17 cellular contexts compared by ENCODE assay signal in the genomic region with DNA sequence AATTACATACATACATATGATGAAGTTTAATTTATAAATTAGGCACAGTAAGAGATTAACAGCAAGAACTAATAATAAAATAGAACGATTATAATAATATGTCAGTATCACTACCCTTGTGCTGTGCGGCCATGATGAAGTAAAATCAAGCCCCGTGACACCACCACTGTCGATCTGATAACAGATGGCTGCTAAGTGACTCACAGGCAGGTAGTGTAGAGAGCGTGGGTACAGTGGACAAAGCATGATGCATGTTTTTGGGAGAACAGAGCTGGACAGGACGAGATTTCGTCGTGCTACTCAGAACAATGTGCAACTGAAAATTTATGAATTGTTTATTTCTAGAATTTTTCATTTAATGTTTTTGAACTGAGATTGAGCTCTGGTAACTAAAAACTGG.
DNase-seq lines count a peak whose midpoint lies in the region; ATAC-seq and TF ChIP-seq lines count a peak whose summit lies in the region.
"Had no signal": no experiment of that assay in that cellular context is flagged by ENCODE, and none has a peak within 500 bp of the region (broad histone marks: within the 10 kb centered on the region; RNA-seq: fewer than 3 reads in every experiment).

No MANE protein-coding gene starts in this region.

- no peak for ATAC-seq in GM21619 (IDR thresholded peaks at IDR 0.05; ENCODE audit: unreplicated experiment)
- no peak for ATAC-seq in esophagus mucosa
- no peak for ATAC-seq in natural killer cell
- ATAC-seq: Panc1 had no signal

- H3K4me3 ChIP-seq in breast epithelium (no peak overlapping the region), mesendoderm (ENCODE audit: low read length) (no peak overlapping the region)
- H3K4me3 ChIP-seq: BLaER1 had no signal

- H2AK5ac ChIP-seq in mesendoderm (ENCODE audit: low read length) = no peak overlapping the region

- no peak overlapping the region for H3K23ac ChIP-seq in mesendoderm (ENCODE audit: low read length)

- H3K4me1 Mint-ChIP-seq in MCF 10A (ENCODE audit: insufficient read depth, unreplicated experiment) (peaks cover 27% of the 10 kb centered on the region), natural killer cell (no peaks in the 10 kb centered on the region)
- H3K4me1 Mint-ChIP-seq: CD8-positive, alpha-beta memory T cell had no signal

- H3K27ac Mint-ChIP-seq in MCF 10A (ENCODE audit: low read depth, unreplicated experiment) (peak overlapping the region; percentile 49), natural killer cell (no peak overlapping the region)
- H3K27ac Mint-ChIP-seq: CD8-positive, alpha-beta memory T cell had no signal

- no TSS peak for BruUV-seq in MCF 10A (replicated peaks; lab: Mats Ljungman, UMichigan)

- DNase-seq in MCF 10A (ENCODE audit: unreplicated experiment) (peak; percentile 59), breast epithelium (ENCODE audit: low spot score in 2 of 2) (no peak), RWPE1 (ENCODE audit: low spot score) (peak; percentile 17), mesendoderm (peak; percentile 25), natural killer cell (no peak)
- DNase-seq in activated CD4-positive, alpha-beta T cell treated with anti-CD3 and anti-CD28 coated beads, Interleukin-2, amount 50 U/mL, for 1 hour = no peak
- DNase-seq: CD8-positive, alpha-beta memory T cell; H7; NCI-H1417 treated with DMSO at 0.1 percent for 48 hours; NCI-H1930; NCI-H82; SHP77; SK-N-SH had no signal

- no peak overlapping the region for H3K9ac ChIP-seq in mesendoderm (ENCODE audit: low read length)
- H3K9ac ChIP-seq: BLaER1, SK-N-SH had no signal

- H3K36me3 Mint-ChIP-seq in MCF 10A (ENCODE audit: insufficient read depth, unreplicated experiment) = peaks cover 6% of the 10 kb centered on the region
- H3K36me3 Mint-ChIP-seq in natural killer cell = no peaks in the 10 kb centered on the region

- H3K4ac ChIP-seq in mesendoderm (ENCODE audit: low read depth, low read length) = no peak overlapping the region

- WGBS in mesendoderm (ENCODE audit: extremely low coverage, insufficient coverage, low lambda C conversion rate) = no CpG with 5 or more reads among the region's 8 CpGs

- H3K4me2 ChIP-seq in mesendoderm (ENCODE audit: low read length) = no peak overlapping the region
- H3K4me2 ChIP-seq: BLaER1, SK-N-SH had no signal

- H2BK15ac ChIP-seq in mesendoderm (replicated peaks; ENCODE audit: low read depth) = no peak overlapping the region

- H3K18ac ChIP-seq in mesendoderm (ENCODE audit: low read length) = no peak overlapping the region

- intact Hi-C loops in MCF 10A (cut with micrococcal nuclease) = no loop called here
- intact Hi-C loops in breast epithelium (cut with DNase I; ENCODE audit: low total_unique reads) = no loop called here
- intact Hi-C loops in natural killer cell (cut with micrococcal nuclease) = no loop called here

- CTCF ChIA-PET in MCF 10A (lab: Yijun Ruan, JAX) (interaction anchor here (0.8 to 1.7 kb wide), 2 partner anchors 18 to 104 kb away, joined by 3 to 8 read pairs; no protein-coding TSS in a partner anchor), RWPE1 (lab: Yijun Ruan, JAX) (no interaction called here)

- H3K56ac ChIP-seq in mesendoderm (ENCODE audit: low read length) = no peak overlapping the region

- no peak overlapping the region for H4K8ac ChIP-seq in mesendoderm (ENCODE audit: low read depth, low read length)

- H2BK120ac ChIP-seq in mesendoderm (ENCODE audit: low read depth, low read length) = no peak overlapping the region

- H2BK5ac ChIP-seq in mesendoderm (ENCODE audit: low read length) = no peak overlapping the region

- no peak for TF ChIP-seq POLR2A in breast epithelium (IDR thresholded peaks at IDR 0.05)

- H3K36me3 ChIP-seq in breast epithelium = no peaks in the 10 kb centered on the region
- no peaks in the 10 kb centered on the region for H3K36me3 ChIP-seq in mesendoderm (ENCODE audit: control insufficient read depth, insufficient read depth, low read length)
- H3K36me3 ChIP-seq: BLaER1 had no signal

- POLR2A ChIA-PET in MCF 10A (lab: Yijun Ruan, JAX) = interaction anchor here (1.3 to 2.2 kb wide), 4 partner anchors 10 to 111 kb away, joined by 5 to 9 read pairs (median 6); no protein-coding TSS in a partner anchor
- POLR2A ChIA-PET in RWPE1 (lab: Yijun Ruan, JAX; ENCODE audit: low non-redundant PET) = no interaction called here

- H3K27me3 Mint-ChIP-seq in MCF 10A (ENCODE audit: insufficient read depth, unreplicated experiment) (no peaks in the 10 kb centered on the region), natural killer cell (ENCODE audit: low read depth in 2 of 2) (peaks cover 12 to 43% of the 10 kb centered on the region in 2 donors)

- no peaks in the 10 kb centered on the region for H3K79me1 ChIP-seq in mesendoderm (ENCODE audit: low read length)

- no peak overlapping the region for H3K4me3 Mint-ChIP-seq in MCF 10A (ENCODE audit: unreplicated experiment)
- H3K4me3 Mint-ChIP-seq in natural killer cell = no peak overlapping the region
- H3K4me3 Mint-ChIP-seq: CD8-positive, alpha-beta memory T cell had no signal

- H3K27me3 ChIP-seq in breast epithelium (no peaks in the 10 kb centered on the region), mesendoderm (ENCODE audit: insufficient read depth, low read length, poor library complexity) (no peaks in the 10 kb centered on the region)
- H3K27me3 ChIP-seq: BLaER1 had no signal

- TF ChIP-seq CTCF in MCF 10A (IDR thresholded peaks at IDR 0.05; ENCODE audit: unreplicated experiment) (no peak), breast epithelium (IDR thresholded peaks at IDR 0.05) (no peak), RWPE1 (conservative IDR thresholded peaks at IDR 0.05; ENCODE audit: low read depth) (no peak), natural killer cell (IDR thresholded peaks at IDR 0.05) (no peak)

- H3K4me1 ChIP-seq in breast epithelium (no peaks in the 10 kb centered on the region), mesendoderm (ENCODE audit: control insufficient read depth, low read depth, low read length) (no peaks in the 10 kb centered on the region)
- H3K4me1 ChIP-seq: BLaER1 had no signal

- no peaks in the 10 kb centered on the region for H3K79me2 ChIP-seq in mesendoderm (ENCODE audit: control insufficient read depth, insufficient read depth, low read length)

- H4K5ac ChIP-seq in mesendoderm (ENCODE audit: low read length) = no peak overlapping the region

- no peak overlapping the region for H3K27ac ChIP-seq in breast epithelium
- H3K27ac ChIP-seq in RWPE1 = no peak overlapping the region
- H3K27ac ChIP-seq in mesendoderm (ENCODE audit: low read depth, low read length) = no peak overlapping the region
- H3K27ac ChIP-seq: BLaER1 had no signal

- no peaks in the 10 kb centered on the region for H3K9me3 Mint-ChIP-seq in MCF 10A (ENCODE audit: unreplicated experiment)
- peaks cover 0 to 3% of the 10 kb centered on the region in 2 donors for H3K9me3 Mint-ChIP-seq in natural killer cell

- H3K9me3 ChIP-seq in breast epithelium = peaks cover 0 to 9% of the 10 kb centered on the region in 2 donors
- H3K9me3 ChIP-seq: BLaER1, SK-N-SH had no signal

Comparison
In these comparisons a context has a peak if more than half of its experiments do, and no peak if none do; other contexts are left out.
1. DNase-seq: peak in MCF 10A (single experiment), RWPE1 (single experiment) and mesendoderm (single experiment); none in breast epithelium (0 of 2), activated CD4-positive, alpha-beta T cell treated with anti-CD3 and anti-CD28 coated beads, Interleukin-2, amount 50 U/mL, for 1 hour (single experiment) and natural killer cell (single experiment).